Comparison of ENCODE assay signal across 10 cellular contexts in genomic region chr7:144027070-144027469, GRCh38. TPM values are rescaled to one million over a fixed set of nuclear protein-coding genes. Genes with fewer than 3 reads are reported as not detected.
A peak's percentile ranks its signal among the peaks of the same experiment; 100 is the strongest.
DNase-seq lines count a peak whose midpoint lies in the region; ATAC-seq, FAIRE-seq and TF ChIP-seq lines count a peak whose summit lies in the region.
"Had no signal": no experiment of that assay in that cellular context is flagged by ENCODE, and none has a peak within 500 bp of the region (broad histone marks: within the 10 kb centered on the region; RNA-seq: fewer than 3 reads in every experiment).

No MANE protein-coding gene starts in this region.

- no peaks in the 10 kb centered on the region for H3K36me3 ChIP-seq in K562 (ENCODE audit: control insufficient read depth, insufficient read depth, low read length)

- CTCF ChIA-PET in AG04449 (lab: Yijun Ruan, JAX) (interaction anchor here (0.5 to 3.1 kb wide), 7 partner anchors 10 to 291 kb away, joined by 3 to 25 read pairs (median 6); no protein-coding TSS in a partner anchor), K562 (lab: Yijun Ruan, JAX; ENCODE audit: low intra/inter-chr PET ratio) (interaction anchor here (1.1 to 1.3 kb wide), 3 partner anchors 125 to 1019 kb away, joined by 3 to 8 read pairs (median 4); partner anchors contain the start of gene TCAF1)
- CTCF ChIA-PET in activated CD4-positive, alpha-beta memory T cell treated with anti-CD3 and anti-CD28 coated beads for 36 hours (lab: Charles Lee) = no interaction called here

- H4K20me1 ChIP-seq in K562 (replicated peaks; ENCODE audit: control insufficient read depth, insufficient read depth, low read length) = no peaks in the 10 kb centered on the region

- no peak overlapping the region for H3K27ac Mint-ChIP-seq in naive thymus-derived CD8-positive, alpha-beta T cell
- no peak overlapping the region for H3K27ac Mint-ChIP-seq in activated CD4-positive, alpha-beta memory T cell treated with anti-CD3 and anti-CD28 coated beads for 36 hours
- H3K27ac Mint-ChIP-seq: IgD-negative memory B cell had no signal

- H3K27ac ChIP-seq in K562 (ENCODE audit: extremely low read depth, low read depth, low read length) = no peak overlapping the region

- POLR2A ChIA-PET in AG04449 (lab: Yijun Ruan, JAX) (no interaction called here), K562 (lab: Yijun Ruan, JAX) (no interaction called here)
- POLR2A ChIA-PET in naive thymus-derived CD8-positive, alpha-beta T cell (lab: Charles Lee) = no interaction called here
- POLR2A ChIA-PET in activated CD4-positive, alpha-beta memory T cell treated with anti-CD3 and anti-CD28 coated beads for 36 hours (lab: Charles Lee) = no interaction called here

- no peak overlapping the region for H3K9ac ChIP-seq in K562 (ENCODE audit: insufficient read depth in 1 of 2, low read depth in 2 of 2, low read length in 2 of 2)

- ATAC-seq in K562 (peak; percentile 63), left lobe of liver (peak; percentile 84), GM21717 (IDR thresholded peaks at IDR 0.05; ENCODE audit: unreplicated experiment) (no peak), GM21447 (IDR thresholded peaks at IDR 0.05; ENCODE audit: unreplicated experiment) (no peak)
- ATAC-seq in naive thymus-derived CD8-positive, alpha-beta T cell = no peak

- no peak for FAIRE-seq in K562 (lab: Jason Lieb, UNC)
- FAIRE-seq: urothelium cell line had no signal

- TF ChIP-seq EP300 in K562 (IDR thresholded peaks at IDR 0.05; ENCODE audit: low read length) = no peak

- H3K4me2 ChIP-seq in K562 (ENCODE audit: insufficient read depth, low read length) = no peak overlapping the region

- peak; percentile 22 for TF ChIP-seq CTCF in AG04449 (IDR thresholded peaks at IDR 0.05; ENCODE audit: insufficient read depth, low read length, missing control alignments)
- TF ChIP-seq CTCF in K562 (IDR thresholded peaks at IDR 0.05 in 2 of 3, conservative IDR thresholded peaks at IDR 0.05 in 1 of 3; ENCODE audit: insufficient read depth in 2 of 3, low read depth in 1 of 3, low read length in 3 of 3) = peak in 1 of 3 experiments; percentile 62; a peak in 3 of 6 replicates

- in situ Hi-C loops in K562 (cut with MboI) = no loop called here

- DNase-seq in AG04449 (ENCODE audit: low read depth, low spot score) = no peak
- DNase-seq in HT1080 (ENCODE audit: low read depth) = peak; percentile 21
- DNase-seq in K562 (ENCODE audit: extremely low read depth in 1 of 4, low spot score in 3 of 4) = peak in 1 of 4 experiments; percentile 27
- no peak for DNase-seq in left lobe of liver (ENCODE audit: low spot score)
- no peak for DNase-seq in naive thymus-derived CD8-positive, alpha-beta T cell
- no peak for DNase-seq in activated CD4-positive, alpha-beta memory T cell treated with anti-CD3 and anti-CD28 coated beads for 36 hours

- no peaks in the 10 kb centered on the region for H3K36me3 Mint-ChIP-seq in naive thymus-derived CD8-positive, alpha-beta T cell
- no peaks in the 10 kb centered on the region for H3K36me3 Mint-ChIP-seq in activated CD4-positive, alpha-beta memory T cell treated with anti-CD3 and anti-CD28 coated beads for 36 hours
- H3K36me3 Mint-ChIP-seq: IgD-negative memory B cell had no signal

- H3K9me1 ChIP-seq in K562 (ENCODE audit: control insufficient read depth, insufficient read depth, low read length) = no peaks in the 10 kb centered on the region

- TF ChIP-seq RAD21 in K562 (CRISPR knock-in tag; conservative IDR thresholded peaks at IDR 0.05 in 1 of 2, IDR thresholded peaks at IDR 0.05 in 1 of 2) = peak; percentile 56 to 78

- H3K4me3 ChIP-seq in AG04449 (ENCODE audit: low read depth, low read length) (no peak overlapping the region), K562 (no peak overlapping the region)

- peaks cover 0 to 7% (median 4%) of the 10 kb centered on the region in 5 donors for H3K27me3 Mint-ChIP-seq in naive thymus-derived CD8-positive, alpha-beta T cell
- peaks cover 5% of the 10 kb centered on the region for H3K27me3 Mint-ChIP-seq in activated CD4-positive, alpha-beta memory T cell treated with anti-CD3 and anti-CD28 coated beads for 36 hours

- TF ChIP-seq POLR2A in K562 (conservative IDR thresholded peaks at IDR 0.05) = no peak

- BruUV-seq in K562 (replicated peaks; lab: Mats Ljungman, UMichigan) = no TSS peak

- intact Hi-C loops in K562 (cut with micrococcal nuclease) = loop anchor here (5.0 kb wide), 1 partner anchor 130 kb away; no protein-coding TSS in a partner anchor
- intact Hi-C loops in activated CD4-positive, alpha-beta memory T cell treated with anti-CD3 and anti-CD28 coated beads for 36 hours (cut with micrococcal nuclease) = no loop called here

- no peaks in the 10 kb centered on the region for H3K9me3 Mint-ChIP-seq in naive thymus-derived CD8-positive, alpha-beta T cell
- H3K9me3 Mint-ChIP-seq in activated CD4-positive, alpha-beta memory T cell treated with anti-CD3 and anti-CD28 coated beads for 36 hours = no peaks in the 10 kb centered on the region
- H3K9me3 Mint-ChIP-seq: IgD-negative memory B cell had no signal

- H3K4me1 ChIP-seq in K562 (replicated peaks in 1 of 2; ENCODE audit: control insufficient read depth in 2 of 2, insufficient read depth in 2 of 2, low read length in 2 of 2) = no peaks in the 10 kb centered on the region

- H3K9me3 ChIP-seq in K562 (replicated peaks; ENCODE audit: control insufficient read depth, insufficient read depth, low read depth, low read length) = no peaks in the 10 kb centered on the region

- no peaks in the 10 kb centered on the region for H3K79me2 ChIP-seq in K562 (ENCODE audit: control insufficient read depth, insufficient read depth, low read length)

- no peaks in the 10 kb centered on the region for H3K4me1 Mint-ChIP-seq in naive thymus-derived CD8-positive, alpha-beta T cell
- peaks cover 5% of the 10 kb centered on the region for H3K4me1 Mint-ChIP-seq in activated CD4-positive, alpha-beta memory T cell treated with anti-CD3 and anti-CD28 coated beads for 36 hours (ENCODE audit: low read depth)
- H3K4me1 Mint-ChIP-seq: IgD-negative memory B cell had no signal

- 2% methylated on average over 3 of the region's 3 CpGs for WGBS in K562 (ENCODE audit: insufficient coverage, low coverage, missing lambda C conversion rate)

- H3K27me3 ChIP-seq in K562 (ENCODE audit: control insufficient read depth in 2 of 2, insufficient read depth in 2 of 2, low read length in 2 of 2) = peaks cover 0 to 3% of the 10 kb centered on the region in 2 experiments; a peak in 1 of 5 replicates

- H2AFZ ChIP-seq in K562 (ENCODE audit: low read depth, low read length) = no peak overlapping the region

- H3K4me3 Mint-ChIP-seq in naive thymus-derived CD8-positive, alpha-beta T cell = no peak overlapping the region
- H3K4me3 Mint-ChIP-seq in activated CD4-positive, alpha-beta memory T cell treated with anti-CD3 and anti-CD28 coated beads for 36 hours = no peak overlapping the region
- H3K4me3 Mint-ChIP-seq: IgD-negative memory B cell had no signal

RNA-seq across cellular contexts. Expression of gene OR2A5, which starts 21.7 kb away (rescaled TPM):
- not detected in 2 replicates for total RNA-seq in HT1080 (2014; rRNA removed; shearing (Covaris generic))
- not detected in 2 replicates for polyA plus RNA-seq in HT1080 (2015; cell fraction: cytosol; rRNA removed)
- not detected in 2 replicates for polyA plus RNA-seq in HT1080 (2015; cell fraction: nucleus; rRNA removed)
- total RNA-seq in K562 (2011; cell fraction: chromatin; rRNA removed; ENCODE audit: low replicate concordance) = not detected in 2 replicates
- not detected in 2 replicates for total RNA-seq in K562 (2011; cell fraction: nucleolus; rRNA removed)
- not detected in 2 replicates for total RNA-seq in K562 (2011; cell fraction: nucleoplasm; rRNA removed)
- not detected in 2 replicates for total RNA-seq in K562 (2014; rRNA removed)
- total RNA-seq in K562 (2014; rRNA removed; fragmentation: Illumina TruSeq; extraction: Trizol) = not detected in 2 replicates
- not detected in 2 replicates for total RNA-seq in K562 (2015; rRNA removed; fragmentation: Illumina TruSeq; extraction: Trizol)
- not detected in 2 replicates for total RNA-seq in K562 (2021)
- polyA plus RNA-seq in K562 (2011; rRNA removed) = not detected in 2 replicates
- not detected in 2 replicates for polyA plus RNA-seq in K562 (2011; cell fraction: cytosol; rRNA removed)
- polyA plus RNA-seq in K562 (2011; cell fraction: nucleus; rRNA removed) = not detected in 2 replicates
- 0.01 TPM in 1 of 2 replicates, not detected in the other for polyA plus RNA-seq in K562 (2012)
- not detected in 2 replicates for polyA plus RNA-seq in K562 (2014; fragmentation: Illumina TruSeq; extraction: Trizol)
- not detected for polyA plus RNA-seq in K562 (2014; fragmentation: Nextera tagmentation; extraction: Ambion mirVana)
- polyA plus RNA-seq in K562 (2014; rRNA removed) = not detected in 2 replicates
- polyA minus RNA-seq in K562 (2011; rRNA and poly(A)+ RNA removed) = not detected in 2 replicates
- not detected in 2 replicates for polyA minus RNA-seq in K562 (2011; cell fraction: cytosol; rRNA and poly(A)+ RNA removed)
- not detected in 2 replicates for polyA minus RNA-seq in K562 (2011; cell fraction: nucleus; rRNA and poly(A)+ RNA removed)
- not detected for total RNA-seq in left lobe of liver
- total RNA-seq in naive thymus-derived CD8-positive, alpha-beta T cell = not detected
- polyA plus RNA-seq in naive thymus-derived CD8-positive, alpha-beta T cell = under 1 TPM in 1 of 3 donors, not detected in 2; 0.05 TPM
- total RNA-seq in activated CD4-positive, alpha-beta memory T cell treated with anti-CD3 and anti-CD28 coated beads for 36 hours = not detected
- polyA plus RNA-seq: IgD-negative memory B cell had no signal

RNA-seq across cellular contexts. Expression of gene OR6B1, which starts 26.9 kb away (rescaled TPM):
- not detected in 2 replicates for total RNA-seq in HT1080 (2014; rRNA removed; shearing (Covaris generic))
- not detected in 2 replicates for polyA plus RNA-seq in HT1080 (2015; cell fraction: cytosol; rRNA removed)
- not detected in 2 replicates for polyA plus RNA-seq in HT1080 (2015; cell fraction: nucleus; rRNA removed)
- not detected in 2 replicates for total RNA-seq in K562 (2011; cell fraction: chromatin; rRNA removed; ENCODE audit: low replicate concordance)
- total RNA-seq in K562 (2011; cell fraction: nucleolus; rRNA removed) = not detected in 2 replicates
- not detected in 2 replicates for total RNA-seq in K562 (2011; cell fraction: nucleoplasm; rRNA removed)
- total RNA-seq in K562 (2014; rRNA removed) (not detected in 2 replicates), K562 (2014; rRNA removed; fragmentation: Illumina TruSeq; extraction: Trizol) (not detected in 2 replicates), K562 (2015; rRNA removed; fragmentation: Illumina TruSeq; extraction: Trizol) (not detected in 2 replicates), K562 (2021) (not detected in 2 replicates), left lobe of liver (not detected)
- polyA plus RNA-seq in K562 (2011; rRNA removed) (not detected in 2 replicates), K562 (2014; fragmentation: Illumina TruSeq; extraction: Trizol) (not detected in 2 replicates), K562 (2014; fragmentation: Nextera tagmentation; extraction: Ambion mirVana) (not detected), K562 (2014; rRNA removed) (not detected in 2 replicates)
- not detected in 2 replicates for polyA plus RNA-seq in K562 (2011; cell fraction: cytosol; rRNA removed)
- not detected in 2 replicates for polyA plus RNA-seq in K562 (2011; cell fraction: nucleus; rRNA removed)
- polyA plus RNA-seq in K562 (2012) = not detected in 2 replicates
- not detected in 2 replicates for polyA minus RNA-seq in K562 (2011; rRNA and poly(A)+ RNA removed)
- polyA minus RNA-seq in K562 (2011; cell fraction: cytosol; rRNA and poly(A)+ RNA removed) = not detected in 2 replicates
- not detected in 2 replicates for polyA minus RNA-seq in K562 (2011; cell fraction: nucleus; rRNA and poly(A)+ RNA removed)
- not detected for total RNA-seq in naive thymus-derived CD8-positive, alpha-beta T cell
- not detected for polyA plus RNA-seq in naive thymus-derived CD8-positive, alpha-beta T cell
- not detected for total RNA-seq in activated CD4-positive, alpha-beta memory T cell treated with anti-CD3 and anti-CD28 coated beads for 36 hours
- polyA plus RNA-seq: IgD-negative memory B cell had no signal

RNA-seq across cellular contexts. Expression of gene OR2A25, which starts 42.5 kb away (rescaled TPM):
- not detected in 2 replicates for total RNA-seq in HT1080 (2014; rRNA removed; shearing (Covaris generic))
- not detected in 2 replicates for polyA plus RNA-seq in HT1080 (2015; cell fraction: cytosol; rRNA removed)
- polyA plus RNA-seq in HT1080 (2015; cell fraction: nucleus; rRNA removed) = not detected in 2 replicates
- total RNA-seq in K562 (2011; cell fraction: chromatin; rRNA removed; ENCODE audit: low replicate concordance) = not detected in 2 replicates
- total RNA-seq in K562 (2011; cell fraction: nucleolus; rRNA removed) = not detected in 2 replicates
- not detected in 2 replicates for total RNA-seq in K562 (2011; cell fraction: nucleoplasm; rRNA removed)
- total RNA-seq in K562 (2014; rRNA removed) = not detected in 2 replicates
- total RNA-seq in K562 (2014; rRNA removed; fragmentation: Illumina TruSeq; extraction: Trizol) = not detected in 2 replicates
- not detected in 2 replicates for total RNA-seq in K562 (2015; rRNA removed; fragmentation: Illumina TruSeq; extraction: Trizol)
- total RNA-seq in K562 (2021) = not detected in 2 replicates
- not detected in 2 replicates for polyA plus RNA-seq in K562 (2011; rRNA removed)
- polyA plus RNA-seq in K562 (2011; cell fraction: cytosol; rRNA removed) = not detected in 2 replicates
- polyA plus RNA-seq in K562 (2011; cell fraction: nucleus; rRNA removed) = not detected in 2 replicates
- not detected in 2 replicates for polyA plus RNA-seq in K562 (2012)
- not detected in 2 replicates for polyA plus RNA-seq in K562 (2014; fragmentation: Illumina TruSeq; extraction: Trizol)
- polyA plus RNA-seq in K562 (2014; fragmentation: Nextera tagmentation; extraction: Ambion mirVana) = not detected
- not detected in 2 replicates for polyA plus RNA-seq in K562 (2014; rRNA removed)
- polyA minus RNA-seq in K562 (2011; rRNA and poly(A)+ RNA removed) = not detected in 2 replicates
- not detected in 2 replicates for polyA minus RNA-seq in K562 (2011; cell fraction: cytosol; rRNA and poly(A)+ RNA removed)
- polyA minus RNA-seq in K562 (2011; cell fraction: nucleus; rRNA and poly(A)+ RNA removed) = not detected in 2 replicates
- total RNA-seq in left lobe of liver = not detected
- not detected for total RNA-seq in naive thymus-derived CD8-positive, alpha-beta T cell
- not detected for polyA plus RNA-seq in naive thymus-derived CD8-positive, alpha-beta T cell
- total RNA-seq in activated CD4-positive, alpha-beta memory T cell treated with anti-CD3 and anti-CD28 coated beads for 36 hours = not detected
- polyA plus RNA-seq: IgD-negative memory B cell had no signal

RNA-seq across cellular contexts. Expression of gene OR2A12, which starts 59.0 kb away (rescaled TPM):
- total RNA-seq in HT1080 (2014; rRNA removed; shearing (Covaris generic)) = not detected in 2 replicates
- polyA plus RNA-seq in HT1080 (2015; cell fraction: cytosol; rRNA removed) = not detected in 2 replicates
- not detected in 2 replicates for polyA plus RNA-seq in HT1080 (2015; cell fraction: nucleus; rRNA removed)
- total RNA-seq in K562 (2011; cell fraction: chromatin; rRNA removed; ENCODE audit: low replicate concordance) = not detected in 2 replicates
- total RNA-seq in K562 (2011; cell fraction: nucleolus; rRNA removed) = not detected in 2 replicates
- total RNA-seq in K562 (2011; cell fraction: nucleoplasm; rRNA removed) = not detected in 2 replicates
- not detected in 2 replicates for total RNA-seq in K562 (2014; rRNA removed)
- total RNA-seq in K562 (2014; rRNA removed; fragmentation: Illumina TruSeq; extraction: Trizol) = not detected in 2 replicates
- not detected in 2 replicates for total RNA-seq in K562 (2015; rRNA removed; fragmentation: Illumina TruSeq; extraction: Trizol)
- not detected in 2 replicates for total RNA-seq in K562 (2021)
- polyA plus RNA-seq in K562 (2011; rRNA removed) = not detected in 2 replicates
- polyA plus RNA-seq in K562 (2011; cell fraction: cytosol; rRNA removed) = not detected in 2 replicates
- polyA plus RNA-seq in K562 (2011; cell fraction: nucleus; rRNA removed) = not detected in 2 replicates
- polyA plus RNA-seq in K562 (2012) = 0.01 TPM in 1 of 2 replicates, not detected in the other
- polyA plus RNA-seq in K562 (2014; fragmentation: Illumina TruSeq; extraction: Trizol) = not detected in 2 replicates
- not detected for polyA plus RNA-seq in K562 (2014; fragmentation: Nextera tagmentation; extraction: Ambion mirVana)
- polyA plus RNA-seq in K562 (2014; rRNA removed) = not detected in 2 replicates
- polyA minus RNA-seq in K562 (2011; rRNA and poly(A)+ RNA removed) = not detected in 2 replicates
- polyA minus RNA-seq in K562 (2011; cell fraction: cytosol; rRNA and poly(A)+ RNA removed) = not detected in 2 replicates
- polyA minus RNA-seq in K562 (2011; cell fraction: nucleus; rRNA and poly(A)+ RNA removed) = not detected in 2 replicates
- total RNA-seq in left lobe of liver = not detected
- total RNA-seq in naive thymus-derived CD8-positive, alpha-beta T cell = not detected
- polyA plus RNA-seq in naive thymus-derived CD8-positive, alpha-beta T cell = not detected
- not detected for total RNA-seq in activated CD4-positive, alpha-beta memory T cell treated with anti-CD3 and anti-CD28 coated beads for 36 hours
- polyA plus RNA-seq: IgD-negative memory B cell had no signal

Comparison
In these comparisons a context has a peak if more than half of its experiments do, and no peak if none do; other contexts are left out.
1. ATAC-seq: peak in K562 (single experiment) and left lobe of liver (single experiment); none in GM21717 (single experiment), GM21447 (single experiment) and naive thymus-derived CD8-positive, alpha-beta T cell (0 of 2).